Comparison of ENCODE assay signal across 19 cellular contexts in genomic region chr1:15444476-15445389, GRCh38. TPM values are rescaled to one million over a fixed set of nuclear protein-coding genes. Genes with fewer than 3 reads are reported as not detected.
"Had no signal": no experiment of that assay in that cellular context is flagged by ENCODE, and none has a peak within 500 bp of the region (broad histone marks: within the 10 kb centered on the region; RNA-seq: fewer than 3 reads in every experiment).

No MANE protein-coding gene starts in this region.

- H3K4me3 Mint-ChIP-seq: activated naive CD8-positive, alpha-beta T cell treated with anti-CD3 and anti-CD28 coated beads, Interleukin-2, amount 50 U/mL, for 24 hours; stimulated activated memory B cell treated with anti-CD40 and anti-IgM and Interleukin-4, amounts not matched to agents 10 μg/mL and 1 μg/mL and 100 μg/mL, for 72 hours had no signal

- H3K27me3 ChIP-seq: colonic mucosa, gastroesophageal sphincter, uterus had no signal

- H3K9me3 Mint-ChIP-seq: activated naive CD8-positive, alpha-beta T cell treated with anti-CD3 and anti-CD28 coated beads, Interleukin-2, amount 50 U/mL, for 24 hours; stimulated activated memory B cell treated with anti-CD40 and anti-IgM and Interleukin-4, amounts not matched to agents 10 μg/mL and 1 μg/mL and 100 μg/mL, for 72 hours had no signal

- DNase-seq: activated CD4-positive, CD25-positive, alpha-beta regulatory T cell treated with anti-CD3 and anti-CD28 coated beads, Interleukin-2, amount 50 U/mL, for 72 hours; activated naive CD4-positive, alpha-beta T cell; activated naive CD8-positive, alpha-beta T cell treated with anti-CD3 and anti-CD28 coated beads, Interleukin-2, amount 50 U/mL, for 24 hours; activated T-cell treated with anti-CD3 and anti-CD28 coated beads for 4 hours; caudate nucleus; colonic mucosa; islet precursor cell; retina; stimulated activated CD4-positive, alpha-beta T cell treated with anti-CD3 and anti-CD28 coated beads, Interleukin-2, amount 100 ng/mL, for 48 hours; T-helper 9 cell; tibial artery; uterus had no signal

- H3K4me1 Mint-ChIP-seq: activated naive CD8-positive, alpha-beta T cell treated with anti-CD3 and anti-CD28 coated beads, Interleukin-2, amount 50 U/mL, for 24 hours; stimulated activated memory B cell treated with anti-CD40 and anti-IgM and Interleukin-4, amounts not matched to agents 10 μg/mL and 1 μg/mL and 100 μg/mL, for 72 hours had no signal

- ATAC-seq: activated naive CD8-positive, alpha-beta T cell treated with anti-CD3 and anti-CD28 coated beads, Interleukin-2, amount 50 U/mL, for 24 hours; gastroesophageal sphincter; stimulated activated memory B cell treated with anti-CD40 and anti-IgM and Interleukin-4, amounts not matched to agents 10 μg/mL and 1 μg/mL and 100 μg/mL, for 72 hours had no signal

- H3K9me3 ChIP-seq: colonic mucosa, gastroesophageal sphincter, neutrophil, tibial artery had no signal

- H3K4me1 ChIP-seq: colonic mucosa, gastroesophageal sphincter, tibial artery, uterus had no signal

- H3K36me3 ChIP-seq: colonic mucosa, gastroesophageal sphincter, neutrophil, tibial artery, uterus had no signal

- H3K36me3 Mint-ChIP-seq: stimulated activated memory B cell treated with anti-CD40 and anti-IgM and Interleukin-4, amounts not matched to agents 10 μg/mL and 1 μg/mL and 100 μg/mL, for 72 hours had no signal

- H3K27ac ChIP-seq: colonic mucosa, gastroesophageal sphincter, neutrophil, tibial artery, uterus had no signal

- H3K27ac Mint-ChIP-seq: activated naive CD8-positive, alpha-beta T cell treated with anti-CD3 and anti-CD28 coated beads, Interleukin-2, amount 50 U/mL, for 24 hours; stimulated activated memory B cell treated with anti-CD40 and anti-IgM and Interleukin-4, amounts not matched to agents 10 μg/mL and 1 μg/mL and 100 μg/mL, for 72 hours had no signal

- H3K4me3 ChIP-seq: colonic mucosa, gastroesophageal sphincter, tibial artery, uterus had no signal

RNA-seq across cellular contexts. Expression of gene CTRC, which starts 6.5 kb away (rescaled TPM):
- total RNA-seq: astrocyte, gastroesophageal sphincter, lung microvascular endothelial cell, skeletal muscle tissue had no signal

RNA-seq across cellular contexts. Expression of gene CELA2A, which starts 11.8 kb away (rescaled TPM):
- total RNA-seq: astrocyte, gastroesophageal sphincter, lung microvascular endothelial cell, skeletal muscle tissue, subcutaneous adipose tissue, uterus had no signal

RNA-seq across cellular contexts. Expression of gene CELA2B, which starts 31.2 kb away (rescaled TPM):
- total RNA-seq: astrocyte, gastroesophageal sphincter, lung microvascular endothelial cell, subcutaneous adipose tissue, uterus had no signal
